Comparison of ENCODE assay signal across 9 cellular contexts in the genomic region with DNA sequence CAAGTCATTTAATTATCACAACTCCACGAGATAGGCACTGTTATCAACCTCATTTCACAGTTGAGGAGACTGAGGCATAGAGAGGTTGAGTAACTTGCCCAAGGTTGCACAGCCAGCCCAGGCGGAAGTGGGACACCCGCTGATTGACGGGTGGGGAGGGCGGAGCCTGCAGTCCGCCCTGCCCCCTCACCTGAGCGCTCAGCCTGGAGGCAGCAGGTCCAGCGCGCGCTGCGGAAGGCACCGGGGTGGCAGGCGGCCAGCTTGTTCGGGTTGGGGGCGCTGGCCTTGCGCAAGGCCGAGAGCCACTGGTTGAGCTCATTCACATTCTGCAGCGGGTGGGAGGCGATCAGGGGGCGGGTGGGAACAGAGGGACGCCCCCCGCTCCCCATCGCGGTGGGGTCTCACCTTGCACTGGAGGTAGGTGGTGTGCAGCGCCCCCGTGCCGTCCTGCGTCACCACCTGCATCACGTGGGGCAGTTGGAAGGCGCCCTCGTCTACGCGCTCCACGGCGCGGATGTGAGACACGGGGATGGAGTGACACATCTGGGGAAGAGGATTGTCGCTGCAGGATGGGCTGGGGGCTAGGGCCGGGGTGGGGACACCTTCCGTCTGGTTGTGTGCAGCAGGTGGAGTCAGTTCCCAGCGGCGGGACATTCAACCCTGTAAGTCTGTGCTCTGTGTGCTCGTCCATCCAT. TPM values are rescaled to one million over a fixed set of nuclear protein-coding genes. Genes with fewer than 3 reads are reported as not detected.
A peak's percentile ranks its signal among the peaks of the same experiment; 100 is the strongest.
DNase-seq lines count a peak whose midpoint lies in the region; ATAC-seq lines count a peak whose summit lies in the region.
"Had no signal": no experiment of that assay in that cellular context is flagged by ENCODE, and none has a peak within 500 bp of the region (broad histone marks: within the 10 kb centered on the region; RNA-seq: fewer than 3 reads in every experiment).

No MANE protein-coding gene starts in this region.

- ATAC-seq in HG03025 (IDR thresholded peaks at IDR 0.05; ENCODE audit: low FRiP score, unreplicated experiment) (no peak), HG03354 (IDR thresholded peaks at IDR 0.05; ENCODE audit: poor library complexity, severe bottlenecking, unreplicated experiment) (no peak)

- 5% methylated on average over 43 of the region's 43 CpGs for WGBS in HUES64
- no CpG with 5 or more reads among the region's 43 CpGs for WGBS in iPS DF 6.9 (ENCODE audit: insufficient coverage, insufficient read length)

- H3K4me1 ChIP-seq in HUES64 (ENCODE audit: insufficient read depth, low read length), result no peaks in the 10 kb centered on the region
- H3K4me1 ChIP-seq in iPS DF 6.9 (ENCODE audit: control insufficient read depth, insufficient read depth, low read length), result no peaks in the 10 kb centered on the region

- H3K4me3 ChIP-seq in HUES64 (ENCODE audit: low read length) (peak overlapping the region; percentile 49), iPS DF 6.9 (ENCODE audit: low read length) (peak overlapping the region; percentile 47; the same call in 1 of the 2 replicates)

- peak overlapping the region; percentile 34; the same call in 1 of the 2 replicates for H3K9ac ChIP-seq in HUES64 (ENCODE audit: low read depth, low read length)

- DNase-seq in activated CD8-positive, alpha-beta memory T cell treated with anti-CD3 and anti-CD28 coated beads, Interleukin-2, amount 50 U/mL, for 48 hours, result peak; percentile 82
- DNase-seq in iPS DF 6.9 (ENCODE audit: low read depth, low spot score) (peak; percentile 91), NCI-H510A (lab: John Stamatoyannopoulos, UW) (no peak), SHP77 (lab: John Stamatoyannopoulos, UW) (no peak)
- DNase-seq in stimulated activated CD8-positive, alpha-beta memory T cell treated with anti-CD3 and anti-CD28 coated beads, Interleukin-12 subunit alpha, Interleukin-12 subunit beta, amount 100 ng/mL, for 1 hour (ENCODE audit: low read depth), result peak; percentile 20

- H3K27me3 ChIP-seq in HUES64 (ENCODE audit: insufficient read depth, low read length), result no peaks in the 10 kb centered on the region
- H3K27me3 ChIP-seq in iPS DF 6.9 (ENCODE audit: control insufficient read depth, insufficient read depth, low read length), result no peaks in the 10 kb centered on the region

- H3K36me3 ChIP-seq in HUES64 (ENCODE audit: insufficient read depth, low read length) (no peaks in the 10 kb centered on the region), iPS DF 6.9 (ENCODE audit: control insufficient read depth, insufficient read depth, low read length) (no peaks in the 10 kb centered on the region)

- H3K27ac ChIP-seq in HUES64 (ENCODE audit: low read depth, low read length) (no peak overlapping the region), iPS DF 6.9 (ENCODE audit: low read length) (no peak overlapping the region)
- H3K27ac ChIP-seq: HL-60 had no signal

- H3K9me3 ChIP-seq in HUES64 (ENCODE audit: insufficient read depth, low read depth, low read length) (no peaks in the 10 kb centered on the region), iPS DF 6.9 (ENCODE audit: control insufficient read depth, insufficient read depth, low read length) (no peaks in the 10 kb centered on the region)

RNA-seq across cellular contexts. Expression of gene RASAL1, which starts 31.7 kb away (rescaled TPM):
- polyA plus RNA-seq in HUES64 (2013, experiment 1 of 2), result 1.1 TPM
- polyA plus RNA-seq in HUES64 (2013, experiment 2 of 2), result 1.7 TPM

RNA-seq across cellular contexts. Expression of gene CFAP73, which starts 45.6 kb away (rescaled TPM):
- not detected for polyA plus RNA-seq in HUES64 (2013, experiment 1 of 2)
- polyA plus RNA-seq in HUES64 (2013, experiment 2 of 2), result not detected

RNA-seq across cellular contexts. Expression of gene DTX1, which starts 47.4 kb away (rescaled TPM):
- 4.2 TPM for polyA plus RNA-seq in HUES64 (2013, experiment 1 of 2)
- 7.2 TPM for polyA plus RNA-seq in HUES64 (2013, experiment 2 of 2)

Comparison
In these comparisons a context has a peak if more than half of its experiments do, and no peak if none do; other contexts are left out.
1. DNase-seq: peak in activated CD8-positive, alpha-beta memory T cell treated with anti-CD3 and anti-CD28 coated beads, Interleukin-2, amount 50 U/mL, for 48 hours (single experiment), iPS DF 6.9 (single experiment) and stimulated activated CD8-positive, alpha-beta memory T cell treated with anti-CD3 and anti-CD28 coated beads, Interleukin-12 subunit alpha, Interleukin-12 subunit beta, amount 100 ng/mL, for 1 hour (single experiment); none in NCI-H510A (single experiment) and SHP77 (0 of 2).